In the genomic region with DNA sequence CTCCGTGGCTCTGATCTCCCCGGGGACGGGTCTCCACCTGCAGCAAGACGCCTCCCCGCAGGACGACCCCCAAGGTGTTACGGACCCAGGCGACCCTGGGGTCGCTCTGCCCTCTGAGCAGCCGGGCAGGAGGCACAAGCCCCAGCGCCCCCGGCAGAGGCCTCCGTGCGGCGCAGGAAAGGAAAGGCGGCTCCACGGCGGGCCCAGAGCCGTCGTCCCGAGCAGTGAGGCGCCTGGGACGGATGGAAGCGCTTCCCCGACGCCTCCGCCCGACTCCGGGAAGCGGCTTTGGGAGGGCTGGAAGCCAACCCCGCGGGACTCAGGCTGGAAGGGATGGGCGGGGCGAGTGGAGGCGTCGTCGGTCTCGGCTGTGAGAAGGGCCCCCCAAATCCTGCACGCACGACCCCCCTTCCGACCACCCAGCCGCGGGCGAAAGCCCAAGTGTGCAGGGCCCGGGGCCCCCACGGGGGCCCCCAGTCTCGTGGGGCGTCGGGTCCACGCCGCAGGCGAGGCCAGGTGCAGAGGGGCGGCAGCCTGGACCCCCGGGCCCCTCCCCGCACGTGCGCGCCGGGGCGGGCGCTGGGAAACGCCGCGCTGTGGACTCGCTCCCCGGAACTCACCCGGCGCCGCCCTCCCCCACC, we compare ENCODE assay signal across 8 cellular contexts. TPM values are rescaled to one million over a fixed set of nuclear protein-coding genes. Genes with fewer than 3 reads are reported as not detected.
DNase-seq lines count a peak whose midpoint lies in the region; ATAC-seq and TF ChIP-seq lines count a peak whose summit lies in the region.

No MANE protein-coding gene starts in this region.

- TF ChIP-seq POLR2A in Peyer's patch (IDR thresholded peaks at IDR 0.05): no peak
- TF ChIP-seq POLR2A in thyroid gland (IDR thresholded peaks at IDR 0.05): no peak

- no peaks in the 10 kb centered on the region for H3K36me3 ChIP-seq in Peyer's patch
- no peaks in the 10 kb centered on the region for H3K36me3 ChIP-seq in liver (ENCODE audit: control insufficient read depth in 4 of 4, insufficient read depth in 3 of 4, low read depth in 1 of 4, low read length in 3 of 4)
- no peaks in the 10 kb centered on the region for H3K36me3 ChIP-seq in thyroid gland

- intact Hi-C loops in thyroid gland (cut with DNase I): loop anchor here (5.0 to 10.0 kb wide), 2 partner anchors 81 to 238 kb away; no protein-coding TSS in a partner anchor

- no peaks in the 10 kb centered on the region for H3K27me3 ChIP-seq in Peyer's patch
- no peaks in the 10 kb centered on the region for H3K27me3 ChIP-seq in liver (ENCODE audit: control insufficient read depth in 4 of 4, insufficient read depth in 4 of 4, low read length in 3 of 4)
- no peaks in the 10 kb centered on the region for H3K27me3 ChIP-seq in thyroid gland

- H3K9ac ChIP-seq in liver (ENCODE audit: low read depth in 1 of 2, low read length in 2 of 2): peak overlapping the region in 1 of 2 donors; percentile 60

- DNase-seq in Peyer's patch (peak in 2 of 3 donors; percentile 65 to 67), cardiac fibroblast (ENCODE audit: low read depth in 2 of 2) (no peak), thyroid gland (peak; percentile 44 to 61), NCI-H2196 treated with DMSO at 0.1 percent for 48 hours (lab: John Stamatoyannopoulos, UW; ENCODE audit: unreplicated experiment) (no peak)

- TF ChIP-seq RAD21 in liver (IDR thresholded peaks at IDR 0.05): peak in 1 of 2 donors; percentile 53

- H3K27ac ChIP-seq in Peyer's patch (peak overlapping the region; percentile 69 to 87 (median 76)), liver (ENCODE audit: low read depth in 1 of 2, low read length in 2 of 2) (no peak overlapping the region), thyroid gland (peak overlapping the region in 1 of 3 donors; percentile 53)

- H3K9me3 ChIP-seq in Peyer's patch (no peaks in the 10 kb centered on the region), liver (ENCODE audit: control insufficient read depth in 4 of 4, low read length in 3 of 4) (no peaks in the 10 kb centered on the region), thyroid gland (no peaks in the 10 kb centered on the region)

- no peak for ATAC-seq in HG02870 (IDR thresholded peaks at IDR 0.05; ENCODE audit: unreplicated experiment)
- ATAC-seq in HG03108 (IDR thresholded peaks at IDR 0.05; ENCODE audit: unreplicated experiment): no peak

- TF ChIP-seq CTCF in GM12875 (IDR thresholded peaks at IDR 0.05; ENCODE audit: borderline replicate concordance, insufficient read depth, low read depth, low read length) (no peak), Peyer's patch (IDR thresholded peaks at IDR 0.05) (no peak), cardiac fibroblast (IDR thresholded peaks at IDR 0.05; ENCODE audit: low read depth, low read length) (no peak), liver (IDR thresholded peaks at IDR 0.05; ENCODE audit: low read depth, low read length, missing input control) (no peak), thyroid gland (IDR thresholded peaks at IDR 0.05) (no peak)

- H3K4me3 ChIP-seq in GM12875 (ENCODE audit: low read depth, low read length): peak overlapping the region; percentile 43
- H3K4me3 ChIP-seq in Peyer's patch: peak overlapping the region; percentile 65 to 89 (median 86)
- peak overlapping the region; percentile 21 to 37 for H3K4me3 ChIP-seq in cardiac fibroblast (replicated peaks in 1 of 2; ENCODE audit: low read depth in 2 of 2, low read length in 2 of 2)
- peak overlapping the region; percentile 31 to 85 (median 50) for H3K4me3 ChIP-seq in liver (ENCODE audit: low read depth in 1 of 3, low read length in 3 of 3)
- peak overlapping the region in 1 of 3 donors; percentile 56 for H3K4me3 ChIP-seq in thyroid gland (replicated peaks in 1 of 3)

- WGBS in liver: 2% methylated on average over 69 of the region's 69 CpGs
- WGBS in thyroid gland, 2 donors: 0% methylated on average over 14 of the region's 69 CpGs; no CpG with 5 or more reads in 1 of the 2 donors

- H3K4me1 ChIP-seq in Peyer's patch (peaks cover 0 to 16% (median 9%) of the 10 kb centered on the region in 4 donors), liver (ENCODE audit: control insufficient read depth in 4 of 4, insufficient read depth in 4 of 4, low read length in 3 of 4) (peaks cover 0 to 15% (median 9%) of the 10 kb centered on the region in 4 donors), thyroid gland (peaks cover 6 to 13% of the 10 kb centered on the region in 2 donors)

TF ChIP-seq in liver, 16 proteins besides CTCF, POLR2A, EP300 and RAD21:
- TF ChIP-seq SP1 (IDR thresholded peaks at IDR 0.05) (no peak), NR2F2 (IDR thresholded peaks at IDR 0.05) (peak; percentile 26)

RNA-seq across cellular contexts. Expression of a gene that starts 32.7 kb away (rescaled TPM):
- total RNA-seq in Peyer's patch: 10 to 100 TPM; 31.4 to 92.4 (median 48.6) TPM
- total RNA-seq in liver: 10 to 100 TPM in 1 of 2 donors, 1 to 10 TPM in 1; 8.5 to 52.5 TPM
- 10 to 100 TPM; 10.3 to 17.4 TPM for polyA plus RNA-seq in liver
- 10 to 100 TPM; 19.1 to 47.7 (median 42.5) TPM for total RNA-seq in thyroid gland

Comparison
In these comparisons a context has a peak if more than half of its experiments do, and no peak if none do; other contexts are left out.
1. DNase-seq: peak in Peyer's patch (2 of 3) and thyroid gland (2 of 2); none in cardiac fibroblast (0 of 2) and NCI-H2196 treated with DMSO at 0.1 percent for 48 hours (single experiment).
2. H3K27ac ChIP-seq: peak in Peyer's patch (4 of 4); none in liver (0 of 2).